In genomic region chr16:49637933-49638695, GRCh38 we compare ENCODE assay signal across 23 cellular contexts.
DNase-seq lines count a peak whose midpoint lies in the region; ATAC-seq, FAIRE-seq and TF ChIP-seq lines count a peak whose summit lies in the region.
"Had no signal": no experiment of that assay in that cellular context is flagged by ENCODE, and none has a peak within 500 bp of the region (broad histone marks: within the 10 kb centered on the region; RNA-seq: fewer than 3 reads in every experiment).

No MANE protein-coding gene starts in this region.

- peak overlapping the region in 1 of 2 experiments; percentile 9 for H3K4ac ChIP-seq in mesenchymal stem cell (ENCODE audit: low read depth in 1 of 2, low read length in 2 of 2)

- in situ Hi-C loops in HepG2 (cut with HindIII; ENCODE audit: extremely low pct_ligation_motif_present, low pct_unique_long_range_greater_than_20kb) = no loop called here

- H3K4me2 ChIP-seq in HepG2 (ENCODE audit: low read depth, low read length) (no peak overlapping the region), mesenchymal stem cell (ENCODE audit: low read length, poor library complexity, severe bottlenecking) (no peak overlapping the region)

- no peak overlapping the region for H2BK15ac ChIP-seq in mesenchymal stem cell (ENCODE audit: low read depth, poor library complexity, severe bottlenecking)

- no peak for TF ChIP-seq CTCF in HepG2 (CRISPR knock-in tag; IDR thresholded peaks at IDR 0.05)
- no peak for TF ChIP-seq CTCF in spleen (IDR thresholded peaks at IDR 0.05 in 8 of 11, conservative IDR thresholded peaks at IDR 0.05 in 3 of 11)

- TF ChIP-seq POLR2A in HepG2 (IDR thresholded peaks at IDR 0.05; ENCODE audit: insufficient read depth in 1 of 2, low read depth in 2 of 2, low read length in 2 of 2) (no peak), spleen (IDR thresholded peaks at IDR 0.05) (no peak)

- no peak overlapping the region for H4K91ac ChIP-seq in mesenchymal stem cell (ENCODE audit: low read length)

- H3K27me3 ChIP-seq in NT2/D1 (ENCODE audit: insufficient read depth, insufficient read length) = no peaks in the 10 kb centered on the region
- H3K27me3 ChIP-seq in HepG2 (ENCODE audit: control insufficient read depth in 1 of 2, insufficient read depth in 2 of 2, low read length in 2 of 2) = peaks cover 3 to 18% of the 10 kb centered on the region in 2 experiments; a peak in 3 of 5 replicates
- peaks cover 0 to 6% (median 0%) of the 10 kb centered on the region in 7 donors for H3K27me3 ChIP-seq in spleen (replicated peaks in 1 of 7)
- no peaks in the 10 kb centered on the region for H3K27me3 ChIP-seq in mesenchymal stem cell (ENCODE audit: control insufficient read depth in 1 of 2, insufficient read depth in 1 of 2, low read length in 2 of 2)
- H3K27me3 ChIP-seq: BE2C, MG63 had no signal

- H3K9me3 ChIP-seq in NT2/D1 (ENCODE audit: insufficient read depth, low read length) (no peaks in the 10 kb centered on the region), HepG2 (ENCODE audit: low read length) (no peaks in the 10 kb centered on the region), spleen (no peaks in the 10 kb centered on the region), mesenchymal stem cell (ENCODE audit: control insufficient read depth, low read length) (no peaks in the 10 kb centered on the region)
- H3K9me3 ChIP-seq: BE2C, MG63 had no signal

- 65% methylated on average over 34 of the region's 43 CpGs for WGBS in HepG2 (ENCODE audit: low lambda C conversion rate)
- 87 to 93% (median 91%) methylated on average over 32 to 43 of the region's 43 CpGs for WGBS in spleen, 5 donors
- WGBS in mesenchymal stem cell = 95% methylated on average over 43 of the region's 43 CpGs

- no peak overlapping the region for H3K23ac ChIP-seq in mesenchymal stem cell (ENCODE audit: low read length in 2 of 2)

- H2BK5ac ChIP-seq in mesenchymal stem cell (ENCODE audit: low read depth, low read length, poor library complexity, severe bottlenecking) = no peak overlapping the region

- peaks cover 45% of the 10 kb centered on the region for H3K36me3 ChIP-seq in NT2/D1 (ENCODE audit: insufficient read depth, insufficient read length, low read length)
- H3K36me3 ChIP-seq in HepG2 (replicated peaks in 1 of 2; ENCODE audit: control insufficient read depth in 1 of 2, insufficient read depth in 2 of 2, low read length in 2 of 2) = no peaks in the 10 kb centered on the region
- H3K36me3 ChIP-seq in spleen = peaks cover 0 to 19% (median 0%) of the 10 kb centered on the region in 6 donors
- peaks cover 19 to 34% of the 10 kb centered on the region in 2 experiments for H3K36me3 ChIP-seq in mesenchymal stem cell (ENCODE audit: control insufficient read depth in 1 of 2, insufficient read depth in 2 of 2, low read depth in 1 of 2, low read length in 2 of 2)
- H3K36me3 ChIP-seq: MG63 had no signal

- intact Hi-C loops in Right ventricle myocardium superior (cut with DNase I) = no loop called here
- intact Hi-C loops in Right ventricle myocardium inferior (cut with DNase I) = loop anchor here (1.0 kb wide), 1 partner anchor 24 kb away; no protein-coding TSS in a partner anchor
- intact Hi-C loops in HepG2 (cut with micrococcal nuclease; ENCODE audit: unreplicated experiment) = no loop called here
- intact Hi-C loops in spleen (cut with DNase I; ENCODE audit: low total_unique reads) = no loop called here

- H3K27ac ChIP-seq in HepG2 (ENCODE audit: extremely low read length, insufficient read depth, low read length) (no peak overlapping the region), spleen (no peak overlapping the region), mesenchymal stem cell (ENCODE audit: low read length, poor library complexity, severe bottlenecking) (no peak overlapping the region)

- H2AFZ ChIP-seq in HepG2 (ENCODE audit: low read length) (no peak overlapping the region), mesenchymal stem cell (ENCODE audit: low read depth, low read length) (no peak overlapping the region)

- CTCF ChIA-PET in HepG2 (lab: Yijun Ruan, JAX; ENCODE audit: low intra/inter-chr PET ratio, low total read pairs) = no interaction called here

- no peak overlapping the region for H4K8ac ChIP-seq in mesenchymal stem cell (ENCODE audit: low read length)

- H3K4me1 ChIP-seq in NT2/D1 (ENCODE audit: insufficient read depth, insufficient read length) = peaks cover 20% of the 10 kb centered on the region
- H3K4me1 ChIP-seq in HepG2 (ENCODE audit: insufficient read depth, low read length) = peaks cover 13% of the 10 kb centered on the region
- H3K4me1 ChIP-seq in spleen = peaks cover 0 to 26% (median 16%) of the 10 kb centered on the region in 6 donors
- H3K4me1 ChIP-seq in mesenchymal stem cell (ENCODE audit: control insufficient read depth, insufficient read depth, low read depth, low read length) = peaks cover 33% of the 10 kb centered on the region

- no peak for TF ChIP-seq RAD21 in HepG2 (CRISPR knock-in tag; IDR thresholded peaks at IDR 0.05)

- FAIRE-seq in HepG2 (lab: Jason Lieb, UNC) = no peak
- FAIRE-seq: A204.1, GM12878, GM19239 had no signal

- no peak overlapping the region for H3K4me3 ChIP-seq in NT2/D1 (ENCODE audit: insufficient read length, low read depth)
- no peak overlapping the region for H3K4me3 ChIP-seq in HepG2 (replicated peaks in 1 of 3; ENCODE audit: insufficient read depth in 1 of 3, low read depth in 2 of 3, low read length in 3 of 3)
- no peak overlapping the region for H3K4me3 ChIP-seq in spleen
- H3K4me3 ChIP-seq in mesenchymal stem cell (ENCODE audit: insufficient read depth in 1 of 2, low read depth in 1 of 2, low read length in 2 of 2) = no peak overlapping the region
- H3K4me3 ChIP-seq: GM12878, MG63 had no signal

- no peak overlapping the region for H2AK5ac ChIP-seq in mesenchymal stem cell (ENCODE audit: low read length, severe bottlenecking)

- H3K9ac ChIP-seq in NT2/D1 (ENCODE audit: insufficient read length, low read depth) (peak overlapping the region; percentile 24), HepG2 (ENCODE audit: insufficient read depth, low read depth, low read length) (no peak overlapping the region), mesenchymal stem cell (ENCODE audit: low read length) (no peak overlapping the region)

- H4K20me1 ChIP-seq in HepG2 (ENCODE audit: insufficient read depth, low read length) = no peaks in the 10 kb centered on the region

- no TSS peak for BruUV-seq in HepG2 (replicated peaks; lab: Mats Ljungman, UMichigan)

- DNase-seq in Right ventricle myocardium superior = no peak
- no peak for DNase-seq in Right ventricle myocardium inferior (ENCODE audit: missing footprints)
- no peak for DNase-seq in NT2/D1 (ENCODE audit: low read depth, low spot score)
- DNase-seq in HepG2 (ENCODE audit: low spot score) = no peak
- peak; percentile 66 for DNase-seq in spleen
- DNase-seq in NCI-H2171 (lab: John Stamatoyannopoulos, UW) = no peak
- DNase-seq in mesenchymal stem cell = no peak
- DNase-seq: BE2C; Calu3; CD8-positive, alpha-beta T cell; EL; HCEC 1CT; Karpas-422; MG63; NCI-H1048; NCI-H146; NCI-H2081; NCI-H82; RPMI8226 had no signal

- TF ChIP-seq EP300 in HepG2 (IDR thresholded peaks at IDR 0.05; ENCODE audit: low read depth in 2 of 2, low read length in 2 of 2) (no peak), HepG2 (CRISPR knock-in tag; IDR thresholded peaks at IDR 0.05; ENCODE audit: borderline replicate concordance) (no peak)

- H3K79me1 ChIP-seq in mesenchymal stem cell (replicated peaks; ENCODE audit: low read length, poor library complexity, severe bottlenecking) = no peaks in the 10 kb centered on the region

- H2BK120ac ChIP-seq in mesenchymal stem cell (ENCODE audit: low read depth, low read length) = no peak overlapping the region

- H3K14ac ChIP-seq in mesenchymal stem cell (ENCODE audit: low read length in 2 of 2) = peak overlapping the region in 1 of 2 experiments; percentile 82

- H3K79me2 ChIP-seq in HepG2 (ENCODE audit: insufficient read depth, low read length) = no peaks in the 10 kb centered on the region

- H2BK12ac ChIP-seq in mesenchymal stem cell (ENCODE audit: low read length in 2 of 2) = peak overlapping the region in 1 of 2 experiments; percentile 16

- POLR2A ChIA-PET in HepG2 (lab: Yijun Ruan, JAX) = no interaction called here

- peak overlapping the region in 1 of 2 experiments; percentile 81 for H3K18ac ChIP-seq in mesenchymal stem cell (ENCODE audit: low read depth in 1 of 2, low read length in 2 of 2)

- ATAC-seq in Right ventricle myocardium superior (ENCODE audit: poor library complexity) (peak; percentile 7), Right ventricle myocardium inferior (no peak), HepG2 (no peak; the same call in 2 of the 3 replicates), HG02938 (IDR thresholded peaks at IDR 0.05; ENCODE audit: unreplicated experiment) (no peak)
- ATAC-seq: CD8-positive, alpha-beta T cell; GM12878 had no signal

TF ChIP-seq in HepG2, 621 proteins besides CTCF, POLR2A, EP300 and RAD21:
- TF ChIP-seq MNT (IDR thresholded peaks at IDR 0.05) (peak; percentile 48), MATR3 (CRISPR knock-in tag; IDR thresholded peaks at IDR 0.05) (no peak)
